Comparison of ENCODE assay signal across 8 cellular contexts in the genomic region with DNA sequence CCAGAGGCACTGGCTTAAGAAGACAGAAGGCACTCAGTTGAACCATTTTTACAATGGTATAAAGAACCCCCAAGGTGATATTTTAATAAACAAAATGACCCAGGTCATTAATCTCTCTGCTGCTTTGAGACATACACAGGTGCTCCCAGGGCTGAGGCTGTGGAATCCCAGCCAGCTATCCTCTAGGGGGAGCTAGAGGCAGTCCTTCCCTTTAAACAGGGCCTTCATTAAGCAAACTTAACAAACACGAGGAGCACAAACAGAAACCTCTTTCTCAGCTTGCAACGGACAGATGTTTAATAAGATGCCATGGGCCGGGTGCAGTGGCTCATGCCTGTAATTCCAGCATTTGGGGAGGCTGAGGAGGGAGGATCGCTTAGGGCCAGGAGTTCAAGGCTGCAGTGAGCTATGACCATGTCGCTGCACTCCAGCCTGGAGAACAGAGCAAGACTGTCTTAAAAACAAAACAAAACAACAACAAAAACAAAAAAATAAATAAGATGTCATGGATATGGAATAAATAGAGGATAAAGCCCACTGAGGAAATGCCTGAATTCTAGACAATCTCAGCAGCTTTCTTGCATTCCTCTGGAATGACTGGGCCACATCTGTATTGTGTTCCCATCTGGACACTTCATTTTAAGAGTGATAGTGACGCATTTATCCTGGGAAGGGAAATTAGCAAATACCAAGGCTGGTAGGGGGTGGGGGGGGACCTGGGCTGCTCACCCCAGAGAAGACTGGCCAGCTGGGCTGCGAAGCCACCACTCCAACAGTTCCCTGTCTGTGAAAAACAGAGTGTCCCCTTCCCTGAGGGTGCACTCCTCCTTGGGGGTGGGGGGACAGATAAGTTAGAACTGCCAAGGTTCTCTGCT.
DNase-seq lines count a peak whose midpoint lies in the region; ATAC-seq and TF ChIP-seq lines count a peak whose summit lies in the region.

No MANE protein-coding gene starts in this region.

- peak overlapping the region in 1 of 2 donors; percentile 4 for H3K27ac Mint-ChIP-seq in T-cell

- peak; percentile 100 for DNase-seq in NCI-H2029 treated with DMSO at 0.1 percent for 48 hours (lab: John Stamatoyannopoulos, UW)
- peak in 28 of 34 experiments; percentile 15 to 51 (median 38) for DNase-seq in T-cell
- DNase-seq in brain pericyte (ENCODE audit: low read depth, low spot score), result peak; percentile 55
- peak; percentile 87 for DNase-seq in islet precursor cell
- DNase-seq in stimulated activated CD4-positive, alpha-beta T cell treated with anti-CD3 and anti-CD28 coated beads, Interleukin-4, amount 100 ng/mL, for 4 hours, result peak; percentile 31 to 56

- no peak overlapping the region for H3K4me3 ChIP-seq in GM12875 (ENCODE audit: low read depth, low read length)

- no peak overlapping the region for H3K4me3 Mint-ChIP-seq in T-cell

- no peak overlapping the region for H3K27ac ChIP-seq in 22Rv1

- ATAC-seq in T-cell (replicated peaks in 1 of 4) (peak in 2 of 4 experiments; percentile 56 to 74), HG02840 (IDR thresholded peaks at IDR 0.05; ENCODE audit: low FRiP score, unreplicated experiment) (no peak)

- POLR2A ChIA-PET in T-cell (lab: Charles Lee), result no interaction called here

- TF ChIP-seq CTCF in 22Rv1 (IDR thresholded peaks at IDR 0.05) (peak; percentile 93), GM12875 (IDR thresholded peaks at IDR 0.05; ENCODE audit: borderline replicate concordance, insufficient read depth, low read depth, low read length) (peak; percentile 69; the same call in 1 of the 2 replicates)

- no peaks in the 10 kb centered on the region for H3K36me3 Mint-ChIP-seq in T-cell

- CTCF ChIA-PET in T-cell (lab: Charles Lee), result interaction anchor here (0.7 to 1.7 kb wide), 9 partner anchors 10 to 488 kb away, joined by 3 to 11 read pairs (median 3); no protein-coding TSS in a partner anchor

- no peaks in the 10 kb centered on the region for H3K27me3 Mint-ChIP-seq in T-cell

- peaks cover 28 to 39% (median 35%) of the 10 kb centered on the region in 3 donors for H3K4me1 Mint-ChIP-seq in T-cell

- no peaks in the 10 kb centered on the region for H3K9me3 Mint-ChIP-seq in T-cell

Comparison
In these comparisons a context has a peak if more than half of its experiments do, and no peak if none do; other contexts are left out.
1. DNase-seq: peak in every context shown above with its lines; median percentile 100 in NCI-H2029 treated with DMSO at 0.1 percent for 48 hours; 87 in islet precursor cell; 55 in brain pericyte; 44 in stimulated activated CD4-positive, alpha-beta T cell treated with anti-CD3 and anti-CD28 coated beads, Interleukin-4, amount 100 ng/mL, for 4 hours; 38 in T-cell.